Comparison of ENCODE assay signal across 21 cellular contexts in genomic region chr1:219746141-219746540, GRCh38.
"Had no signal": no experiment of that assay in that cellular context is flagged by ENCODE, and none has a peak within 500 bp of the region (broad histone marks: within the 10 kb centered on the region; RNA-seq: fewer than 3 reads in every experiment).

No MANE protein-coding gene starts in this region.

- ATAC-seq: Panc1, PC-3, Right ventricle myocardium inferior had no signal

- H3K27me3 ChIP-seq: MG63, SJCRH30 had no signal

- DNase-seq: Karpas-422, KG1, MG63, NCI-H1092, NCI-H1105 treated with DMSO at 0.1 percent for 48 hours, NCI-H1417 treated with DMSO at 0.1 percent for 48 hours, NCI-H146, NCI-H1694 treated with DMSO at 0.1 percent for 48 hours, NCI-H1930, NCI-H2081, NCI-H2107, NCI-H2227 treated with DMSO at 0.1 percent for 48 hours, NCI-H524, NCI-H69, NCI-H774, PC-3, SHP77 treated with DMSO at 0.1 percent for 48 hours, SJCRH30 had no signal

- H3K4me3 ChIP-seq: MG63, SJCRH30, SK-N-MC had no signal

- H3K27ac ChIP-seq: SJCRH30, SK-N-MC had no signal

- H3K36me3 ChIP-seq: MG63, SJCRH30 had no signal

- H3K9me3 ChIP-seq: MG63, SJCRH30 had no signal
